Comparison of ENCODE assay signal across 7 cellular contexts in the genomic region with DNA sequence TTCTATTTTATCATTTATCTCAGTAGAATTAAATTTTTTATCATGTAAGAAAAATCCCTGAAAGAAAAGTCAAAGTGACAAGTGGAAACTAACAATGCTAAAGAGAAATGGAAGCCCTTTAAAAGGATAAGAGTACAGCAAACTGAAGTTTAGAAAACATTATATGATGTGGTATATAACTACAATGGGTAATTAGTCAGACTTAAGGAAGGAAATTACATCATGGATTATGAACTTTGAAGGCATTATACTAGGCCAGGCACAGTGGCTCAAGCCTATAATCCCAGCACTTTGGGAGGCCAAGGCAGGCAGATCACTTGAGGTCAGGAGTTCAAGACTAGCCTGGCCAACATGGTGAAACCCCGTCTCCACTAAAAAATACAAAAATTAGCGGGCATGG. TPM values are rescaled to one million over a fixed set of nuclear protein-coding genes. Genes with fewer than 3 reads are reported as not detected.
DNase-seq lines count a peak whose midpoint lies in the region; ATAC-seq, FAIRE-seq and TF ChIP-seq lines count a peak whose summit lies in the region.
"Not testable (repeated sequence)": the region's sequence is repeated elsewhere in the genome, so short reads cannot be mapped to it uniquely, and the experiment has no call there.

No MANE protein-coding gene starts in this region.

- H3K36me3 ChIP-seq in CD4-positive, alpha-beta memory T cell (ENCODE audit: insufficient read depth, low read length); bronchial epithelial cell (ENCODE audit: control insufficient read depth, insufficient read depth, low read length): not testable (repeated sequence)
- H3K36me3 ChIP-seq in neutrophil: peaks cover 11% of the 10 kb centered on the region

- TF ChIP-seq CTCF in bronchial epithelial cell (IDR thresholded peaks at IDR 0.05; ENCODE audit: insufficient read depth, low read length, severe bottlenecking); neutrophil (IDR thresholded peaks at IDR 0.05): not testable (repeated sequence)

- intact Hi-C loops in CD4-positive, alpha-beta memory T cell (cut with micrococcal nuclease): not testable (repeated sequence)

- not testable (repeated sequence) for H3K27me3 Mint-ChIP-seq in CD4-positive, alpha-beta memory T cell; T-cell; activated T-cell treated with anti-CD3 and anti-CD28 coated beads, Interleukin-2, amount 50 U/mL, for 24 hours; immature natural killer cell (ENCODE audit: low read depth in 3 of 3)

- CTCF ChIA-PET in CD4-positive, alpha-beta memory T cell (lab: Charles Lee; ENCODE audit: partially characterized antibody): interaction anchor here (0.6 to 1.4 kb wide), 2 partner anchors 33 to 501 kb away, joined by 3 read pairs; no protein-coding TSS in a partner anchor
- CTCF ChIA-PET in T-cell (lab: Charles Lee): not testable (repeated sequence)

- not testable (repeated sequence) for H3K9me3 Mint-ChIP-seq in CD4-positive, alpha-beta memory T cell; T-cell; activated T-cell treated with anti-CD3 and anti-CD28 coated beads, Interleukin-2, amount 50 U/mL, for 24 hours; immature natural killer cell

- H3K4me3 ChIP-seq in CD4-positive, alpha-beta memory T cell (ENCODE audit: low read length in 2 of 2); bronchial epithelial cell (ENCODE audit: low read depth, low read length); neutrophil (ENCODE audit: low read depth in 1 of 2, low read length in 1 of 2): not testable (repeated sequence)

- not testable (repeated sequence) for H3K27ac ChIP-seq in CD4-positive, alpha-beta memory T cell (ENCODE audit: low read depth, low read length)
- H3K27ac ChIP-seq in neutrophil: peak overlapping the region; percentile 43

- POLR2A ChIA-PET in CD4-positive, alpha-beta memory T cell (lab: Charles Lee; ENCODE audit: partially characterized antibody); T-cell (lab: Charles Lee): not testable (repeated sequence)

- H3K36me3 Mint-ChIP-seq in CD4-positive, alpha-beta memory T cell; T-cell: not testable (repeated sequence)
- peaks cover 28% of the 10 kb centered on the region for H3K36me3 Mint-ChIP-seq in activated T-cell treated with anti-CD3 and anti-CD28 coated beads, Interleukin-2, amount 50 U/mL, for 24 hours (ENCODE audit: low read depth)
- peaks cover 0 to 12% (median 3%) of the 10 kb centered on the region in 3 donors for H3K36me3 Mint-ChIP-seq in immature natural killer cell

- H3K27me3 ChIP-seq in CD4-positive, alpha-beta memory T cell (ENCODE audit: insufficient read depth, low read length); bronchial epithelial cell (ENCODE audit: control insufficient read depth, insufficient read depth, low read length); neutrophil: not testable (repeated sequence)

- FAIRE-seq in bronchial epithelial cell (lab: Jason Lieb, UNC): not testable (repeated sequence)

- peaks cover 30 to 44% (median 37%) of the 10 kb centered on the region in 4 donors for H3K4me1 Mint-ChIP-seq in CD4-positive, alpha-beta memory T cell
- H3K4me1 Mint-ChIP-seq in T-cell (peaks cover 43 to 47% (median 47%) of the 10 kb centered on the region in 3 donors), immature natural killer cell (peaks cover 33 to 52% of the 10 kb centered on the region in 2 donors)
- peaks cover 45% of the 10 kb centered on the region for H3K4me1 Mint-ChIP-seq in activated T-cell treated with anti-CD3 and anti-CD28 coated beads, Interleukin-2, amount 50 U/mL, for 24 hours (ENCODE audit: low read depth)

- ATAC-seq in T-cell (replicated peaks in 1 of 4): peak in 1 of 4 experiments; percentile 36

- H3K4me1 ChIP-seq in CD4-positive, alpha-beta memory T cell (ENCODE audit: insufficient read depth, low read length): peaks cover 45% of the 10 kb centered on the region
- H3K4me1 ChIP-seq in neutrophil (ENCODE audit: control insufficient read depth in 1 of 2, insufficient read depth in 1 of 2, low read depth in 1 of 2, low read length in 1 of 2): peaks cover 2 to 16% of the 10 kb centered on the region in 2 experiments

- H3K4me3 Mint-ChIP-seq in CD4-positive, alpha-beta memory T cell: peak overlapping the region in 1 of 8 donors; percentile 7
- H3K4me3 Mint-ChIP-seq in T-cell; activated T-cell treated with anti-CD3 and anti-CD28 coated beads, Interleukin-2, amount 50 U/mL, for 24 hours; immature natural killer cell: not testable (repeated sequence)

- DNase-seq in CD4-positive, alpha-beta memory T cell; T-cell; activated T-cell treated with anti-CD3 and anti-CD28 coated beads, Interleukin-2, amount 50 U/mL, for 24 hours; immature natural killer cell: not testable (repeated sequence)
- DNase-seq in HT1080 (ENCODE audit: low read depth) (peak; percentile 33), bronchial epithelial cell (ENCODE audit: low read depth) (peak; percentile 34)

- H3K27ac Mint-ChIP-seq in CD4-positive, alpha-beta memory T cell: peak overlapping the region in 6 of 7 donors; percentile 51 to 85 (median 66)
- H3K27ac Mint-ChIP-seq in T-cell (peak overlapping the region; percentile 10 to 28), immature natural killer cell (peak overlapping the region in 4 of 6 donors; percentile 21 to 72 (median 58))
- peak overlapping the region; percentile 41 for H3K27ac Mint-ChIP-seq in activated T-cell treated with anti-CD3 and anti-CD28 coated beads, Interleukin-2, amount 50 U/mL, for 24 hours

- H3K9me3 ChIP-seq in CD4-positive, alpha-beta memory T cell (ENCODE audit: control insufficient read depth in 1 of 2, low read length in 2 of 2); neutrophil: not testable (repeated sequence)

RNA-seq across cellular contexts. Expression of gene DYM, which starts 47.0 kb away (rescaled TPM):
- total RNA-seq in CD4-positive, alpha-beta memory T cell: 10 to 100 TPM; 63.7 to 66.9 TPM
- polyA plus RNA-seq in CD4-positive, alpha-beta memory T cell: 10 to 100 TPM; 43.0 to 51.9 TPM
- 59.4 and 75.6 TPM in 2 replicates for total RNA-seq in HT1080 (2014; rRNA removed; shearing (Covaris generic))
- 31.5 and 34.9 TPM in 2 replicates for polyA plus RNA-seq in HT1080 (2015; cell fraction: cytosol; rRNA removed)
- 18.9 and 25.8 TPM in 2 replicates for polyA plus RNA-seq in HT1080 (2015; cell fraction: nucleus; rRNA removed)
- total RNA-seq in T-cell (10 to 100 TPM; 57.5 to 76.8 (median 61.6) TPM), bronchial epithelial cell (24.3 and 26.1 TPM in 2 replicates)
- polyA plus RNA-seq in immature natural killer cell: 10 to 100 TPM; 29.6 to 51.1 (median 31.2) TPM
